ENCODE assay signal across 8 cellular contexts in the genomic region with DNA sequence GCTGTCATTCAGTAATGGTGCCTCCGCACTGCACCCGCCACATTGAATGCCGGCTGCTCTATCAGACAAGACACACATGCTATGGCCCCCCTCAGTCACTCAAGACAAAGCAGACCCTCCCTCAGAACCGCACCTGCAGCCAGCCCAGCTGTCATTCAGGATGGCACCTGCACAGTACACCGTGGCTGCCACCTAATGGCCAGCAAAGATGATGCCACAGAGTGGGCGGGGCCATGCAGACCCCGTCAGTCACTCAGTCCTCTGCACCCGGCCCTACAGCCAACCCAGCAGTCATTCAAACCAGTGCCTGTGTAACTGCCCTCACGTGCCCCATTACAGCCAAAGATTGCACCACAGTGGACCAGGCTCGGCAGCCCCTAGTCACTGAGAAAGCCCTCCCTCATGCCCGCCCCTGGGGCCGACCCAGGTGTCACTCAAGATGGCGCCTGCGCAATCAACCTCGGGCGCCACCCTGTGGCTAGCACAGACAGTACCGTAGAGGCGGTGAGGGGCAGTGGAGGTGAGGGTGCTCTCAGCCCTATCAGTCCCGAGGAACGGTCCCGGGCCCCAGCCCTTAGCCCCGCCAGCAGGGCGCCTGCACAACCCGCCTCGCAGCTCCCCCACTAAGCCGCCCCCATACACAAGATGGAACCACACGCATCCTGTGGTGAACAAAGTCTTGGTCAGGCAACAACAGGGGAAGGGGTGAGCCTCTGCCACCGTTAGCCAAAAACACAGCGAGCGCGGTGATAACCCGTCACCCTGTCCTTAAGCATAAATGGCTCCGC. TPM values are rescaled to one million over a fixed set of nuclear protein-coding genes. Genes with fewer than 3 reads are reported as not detected.
DNase-seq lines count a peak whose midpoint lies in the region; ATAC-seq and TF ChIP-seq lines count a peak whose summit lies in the region.
"Had no signal": no experiment of that assay in that cellular context is flagged by ENCODE, and none has a peak within 500 bp of the region (broad histone marks: within the 10 kb centered on the region; RNA-seq: fewer than 3 reads in every experiment).

No MANE protein-coding gene starts in this region.

- H3K4me1 ChIP-seq in thymus (ENCODE audit: control insufficient read depth, insufficient read depth, low read length) (no peaks in the 10 kb centered on the region), neural progenitor cell (no peaks in the 10 kb centered on the region)

- H3K4me1 Mint-ChIP-seq in neural progenitor cell: no peaks in the 10 kb centered on the region

- H3K27me3 Mint-ChIP-seq in neural progenitor cell (ENCODE audit: insufficient read depth, low read depth): peaks cover 3% of the 10 kb centered on the region

- H3K36me3 ChIP-seq in thymus (ENCODE audit: control insufficient read depth, insufficient read depth): no peaks in the 10 kb centered on the region
- no peaks in the 10 kb centered on the region for H3K36me3 ChIP-seq in neural progenitor cell

- no peaks in the 10 kb centered on the region for H3K79me2 ChIP-seq in neural progenitor cell (ENCODE audit: low read depth)

- ATAC-seq in GM21423 (IDR thresholded peaks at IDR 0.05; ENCODE audit: unreplicated experiment): no peak
- ATAC-seq: HCT116 had no signal

- no peak overlapping the region for H2AFZ ChIP-seq in neural progenitor cell (replicated peaks)

- 43 to 50% methylated on average over 20 to 33 of the region's 33 CpGs for WGBS in lower leg skin, 2 donors
- 39% methylated on average over 33 of the region's 33 CpGs for WGBS in thymus

- peak overlapping the region; percentile 8 for H3K4me3 ChIP-seq in lower leg skin (ENCODE audit: low read depth, poor library complexity, severe bottlenecking)
- H3K4me3 ChIP-seq in thymus (ENCODE audit: low read length): no peak overlapping the region
- H3K4me3 ChIP-seq in neural progenitor cell: no peak overlapping the region

- intact Hi-C loops in lower leg skin (cut with DNase I; ENCODE audit: low total_unique reads): no loop called here

- peaks cover 2% of the 10 kb centered on the region for H3K36me3 Mint-ChIP-seq in neural progenitor cell

- H3K9me3 ChIP-seq in thymus (ENCODE audit: control insufficient read depth) (peaks cover 29% of the 10 kb centered on the region), neural progenitor cell (ENCODE audit: low read depth) (peaks cover 10% of the 10 kb centered on the region)

- no peaks in the 10 kb centered on the region for H3K27me3 ChIP-seq in thymus (ENCODE audit: control insufficient read depth, insufficient read depth)
- H3K27me3 ChIP-seq in neural progenitor cell: no peaks in the 10 kb centered on the region

- DNase-seq in NCI-H1930 (lab: John Stamatoyannopoulos, UW) (peak; percentile 92 to 95), cerebellar nuclear complex (lab: John Stamatoyannopoulos, UW) (peak; percentile 17 to 39), lower leg skin (ENCODE audit: low spot score in 2 of 2) (peak; percentile 25 to 89), NCI-H510A (lab: John Stamatoyannopoulos, UW) (no peak), neural progenitor cell (ENCODE audit: low spot score) (no peak)

- H3K4me3 Mint-ChIP-seq in neural progenitor cell: no peak overlapping the region

- no peaks in the 10 kb centered on the region for H3F3A ChIP-seq in neural progenitor cell (ENCODE audit: low read depth)

- no peak overlapping the region for H3K9ac ChIP-seq in neural progenitor cell

- H4K20me1 ChIP-seq in neural progenitor cell (ENCODE audit: low read depth): no peaks in the 10 kb centered on the region

- no peak for TF ChIP-seq CTCF in lower leg skin (IDR thresholded peaks at IDR 0.05)
- TF ChIP-seq CTCF in neural progenitor cell (IDR thresholded peaks at IDR 0.05): no peak

- no peak overlapping the region for H3K27ac Mint-ChIP-seq in neural progenitor cell

- no peak for TF ChIP-seq POLR2A in lower leg skin (IDR thresholded peaks at IDR 0.05)

- H3K27ac ChIP-seq in thymus (ENCODE audit: low read depth) (peak overlapping the region; percentile 55), neural progenitor cell (no peak overlapping the region)

- no peak overlapping the region for H3K4me2 ChIP-seq in neural progenitor cell

- peaks cover 68% of the 10 kb centered on the region for H3K9me3 Mint-ChIP-seq in neural progenitor cell

RNA-seq across cellular contexts. Expression of a gene that starts 2.4 kb away (rescaled TPM):
- total RNA-seq in lower leg skin (1 to 10 TPM; 1.4 to 7.6 (median 3.6) TPM), neural progenitor cell (ENCODE audit: low replicate concordance) (not detected in 2 replicates)
- polyA plus RNA-seq in thymus: 1.3 TPM

RNA-seq across cellular contexts. Expression of a gene that starts 2.4 kb away (rescaled TPM):
- under 1 TPM in 1 of 4 donors, not detected in 3; 0.45 TPM for total RNA-seq in lower leg skin
- 0.05 TPM for polyA plus RNA-seq in thymus
- total RNA-seq in neural progenitor cell (ENCODE audit: low replicate concordance): not detected in 2 replicates

Comparison
In these comparisons a context has a peak if more than half of its experiments do, and no peak if none do; other contexts are left out.
1. DNase-seq: peak in NCI-H1930 (2 of 2), cerebellar nuclear complex (2 of 2) and lower leg skin (2 of 2); none in NCI-H510A (single experiment) and neural progenitor cell (single experiment).